ENCODE assay signal across 13 cellular contexts in the genomic region with DNA sequence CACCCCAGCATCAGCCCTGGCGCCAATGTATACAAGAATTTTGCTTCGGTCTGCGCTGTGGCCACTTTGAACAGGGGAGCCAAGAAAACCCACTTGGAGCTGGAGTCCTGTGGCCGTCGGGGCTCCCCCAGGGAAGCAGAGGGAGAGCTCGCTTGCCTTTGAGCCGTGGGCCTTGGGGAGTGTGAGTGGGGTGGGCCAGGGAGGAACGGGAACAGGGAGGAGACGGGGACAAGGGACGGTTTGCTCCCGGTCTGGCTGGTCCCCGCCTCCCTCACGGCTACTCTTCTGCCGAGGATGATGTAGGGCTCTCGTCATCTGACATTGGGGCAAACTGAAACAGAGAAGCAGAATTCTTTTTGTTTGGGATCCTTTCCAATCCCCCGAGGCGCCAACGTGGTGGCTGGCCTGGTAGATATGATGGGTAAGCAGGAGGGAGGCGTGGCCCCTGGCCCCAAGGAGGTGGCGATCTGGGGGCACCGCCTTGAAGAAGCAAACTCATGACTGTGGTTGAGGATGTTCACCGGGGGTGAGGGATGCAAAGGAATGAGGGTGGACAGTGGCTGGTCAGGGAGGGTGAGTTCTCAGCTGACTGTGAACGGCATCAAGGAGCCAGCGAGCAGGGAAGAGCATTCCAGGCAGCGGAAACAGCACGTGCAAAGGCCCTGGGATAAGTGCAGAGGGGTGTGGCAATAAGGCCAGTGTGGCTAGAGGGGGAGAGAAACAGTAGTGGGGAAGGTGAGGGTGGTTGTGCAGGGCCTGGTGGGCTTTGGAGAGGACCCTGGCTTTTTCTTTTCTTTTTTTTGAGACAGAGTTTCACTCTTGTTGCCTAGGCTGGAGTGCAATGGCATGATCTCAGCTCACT. TPM values are rescaled to one million over a fixed set of nuclear protein-coding genes. Genes with fewer than 3 reads are reported as not detected.
DNase-seq lines count a peak whose midpoint lies in the region; ATAC-seq and TF ChIP-seq lines count a peak whose summit lies in the region.
"Had no signal": no experiment of that assay in that cellular context is flagged by ENCODE, and none has a peak within 500 bp of the region (broad histone marks: within the 10 kb centered on the region; RNA-seq: fewer than 3 reads in every experiment).

No MANE protein-coding gene starts in this region.

- DNase-seq in AG09309 (ENCODE audit: low read depth) (peak; percentile 77), ascending aorta (ENCODE audit: low spot score in 2 of 2) (no peak), left ventricle myocardium superior (peak; percentile 73), sciatic nerve (ENCODE audit: low spot score) (no peak), NCI-H2227 treated with DMSO at 0.1 percent for 48 hours (lab: John Stamatoyannopoulos, UW) (no peak), natural killer cell (no peak)
- DNase-seq: activated T-cell treated with anti-CD3 and anti-CD28 coated beads for 4 hours, endodermal cell, MM.1S, occipital lobe had no signal

- H3K4me3 ChIP-seq in AG09309 (ENCODE audit: control insufficient read depth, low read depth, low read length) (peak overlapping the region; percentile 11; the same call in 1 of the 2 replicates), ascending aorta (peak overlapping the region in 1 of 2 donors; percentile 52)

- H3K27ac ChIP-seq in ascending aorta: peak overlapping the region; percentile 94
- H3K27ac ChIP-seq: HL-60 had no signal

- H3K9me3 Mint-ChIP-seq in natural killer cell: no peaks in the 10 kb centered on the region
- H3K9me3 Mint-ChIP-seq: endodermal cell had no signal

- H3K4me1 ChIP-seq in ascending aorta: peaks cover 32 to 77% of the 10 kb centered on the region in 2 donors

- no peak overlapping the region for H3K27ac Mint-ChIP-seq in natural killer cell
- H3K27ac Mint-ChIP-seq: endodermal cell had no signal

- H3K27me3 Mint-ChIP-seq in natural killer cell (ENCODE audit: low read depth in 2 of 2): no peaks in the 10 kb centered on the region

- no peaks in the 10 kb centered on the region for H3K27me3 ChIP-seq in ascending aorta

- intact Hi-C loops in ascending aorta (cut with DNase I): no loop called here
- intact Hi-C loops in left ventricle myocardium superior (cut with micrococcal nuclease): no loop called here
- intact Hi-C loops in sciatic nerve (cut with DNase I): no loop called here
- intact Hi-C loops in natural killer cell (cut with micrococcal nuclease): no loop called here

- ATAC-seq in left ventricle myocardium superior (peak; percentile 53), sciatic nerve (peak; percentile 55), esophagus mucosa (no peak), HG03196 (IDR thresholded peaks at IDR 0.05; ENCODE audit: unreplicated experiment) (no peak), natural killer cell (no peak)

- no peaks in the 10 kb centered on the region for H3K9me3 ChIP-seq in ascending aorta

- no peaks in the 10 kb centered on the region for H3K4me1 Mint-ChIP-seq in natural killer cell
- H3K4me1 Mint-ChIP-seq: endodermal cell had no signal

- no peak for TF ChIP-seq CTCF in AG09309 (IDR thresholded peaks at IDR 0.05; ENCODE audit: control insufficient read depth, insufficient read depth, low read depth, low read length, missing control alignments)
- TF ChIP-seq CTCF in ascending aorta (IDR thresholded peaks at IDR 0.05): no peak
- no peak for TF ChIP-seq CTCF in natural killer cell (IDR thresholded peaks at IDR 0.05)

- peaks cover 32 to 50% of the 10 kb centered on the region in 2 donors for H3K36me3 ChIP-seq in ascending aorta

- no peaks in the 10 kb centered on the region for H3K36me3 Mint-ChIP-seq in natural killer cell

- no peak overlapping the region for H3K4me3 Mint-ChIP-seq in natural killer cell
- H3K4me3 Mint-ChIP-seq: endodermal cell had no signal

RNA-seq across cellular contexts. Expression of gene SPC24, which starts 10.9 kb away (rescaled TPM):
- total RNA-seq in ascending aorta: 1.1 TPM
- total RNA-seq in left ventricle myocardium superior: 8.1 TPM
- total RNA-seq in sciatic nerve: 1.3 TPM
- 17.1 TPM for total RNA-seq in esophagus mucosa
- total RNA-seq in natural killer cell: 1 to 10 TPM; 1.7 to 6.1 (median 4.1) TPM

RNA-seq across cellular contexts. Expression of gene KANK2, which starts 30.8 kb away (rescaled TPM):
- total RNA-seq in ascending aorta (572 TPM), left ventricle myocardium superior (471 TPM), sciatic nerve (296 TPM), esophagus mucosa (8.9 TPM), natural killer cell (1 to 10 TPM in 1 of 3 donors, under 1 TPM in 2; 0.82 to 1.3 (median 0.85) TPM)

Comparison
In these comparisons a context has a peak if more than half of its experiments do, and no peak if none do; other contexts are left out.
1. DNase-seq: peak in AG09309 (single experiment) and left ventricle myocardium superior (single experiment); none in ascending aorta (0 of 2), sciatic nerve (single experiment), NCI-H2227 treated with DMSO at 0.1 percent for 48 hours (single experiment) and natural killer cell (single experiment).
2. ATAC-seq: peak in left ventricle myocardium superior (single experiment) and sciatic nerve (single experiment); none in esophagus mucosa (single experiment), HG03196 (single experiment) and natural killer cell (0 of 3).
3. RNA of gene KANK2, which starts 30.8 kb away (total RNA-seq): 572 TPM in ascending aorta (single experiment), 471 TPM in left ventricle myocardium superior (single experiment) and 296 TPM in sciatic nerve (single experiment); 8.9 TPM in esophagus mucosa (single experiment) and 0.82 to 1.3 TPM in natural killer cell; every median in the first group is over 10 times any median in the second.